In genomic region chr19:41872384-41872774, GRCh38 we compare ENCODE assay signal across 1 cellular context.
A peak's percentile ranks its signal among the peaks of the same experiment; 100 is the strongest.
TF ChIP-seq lines count a peak whose summit lies in the region.

No MANE protein-coding gene starts in this region.

TF ChIP-seq in GM12878, 131 proteins besides CTCF, POLR2A, EP300 and RAD21:
- no peak for TF ChIP-seq FOS (IDR thresholded peaks at IDR 0.05; ENCODE audit: borderline replicate concordance, extremely low read depth, insufficient read length)
- peak; percentile 7; the same call in 1 of the 3 replicates for TF ChIP-seq POU2F2 (IDR thresholded peaks at IDR 0.05; ENCODE audit: borderline replicate concordance, low read depth, low read length)
- TF ChIP-seq MTA3 (IDR thresholded peaks at IDR 0.05; ENCODE audit: borderline replicate concordance, low read length), result peak; percentile 21; the same call in 1 of the 2 replicates
- TF ChIP-seq, protein P1, sequence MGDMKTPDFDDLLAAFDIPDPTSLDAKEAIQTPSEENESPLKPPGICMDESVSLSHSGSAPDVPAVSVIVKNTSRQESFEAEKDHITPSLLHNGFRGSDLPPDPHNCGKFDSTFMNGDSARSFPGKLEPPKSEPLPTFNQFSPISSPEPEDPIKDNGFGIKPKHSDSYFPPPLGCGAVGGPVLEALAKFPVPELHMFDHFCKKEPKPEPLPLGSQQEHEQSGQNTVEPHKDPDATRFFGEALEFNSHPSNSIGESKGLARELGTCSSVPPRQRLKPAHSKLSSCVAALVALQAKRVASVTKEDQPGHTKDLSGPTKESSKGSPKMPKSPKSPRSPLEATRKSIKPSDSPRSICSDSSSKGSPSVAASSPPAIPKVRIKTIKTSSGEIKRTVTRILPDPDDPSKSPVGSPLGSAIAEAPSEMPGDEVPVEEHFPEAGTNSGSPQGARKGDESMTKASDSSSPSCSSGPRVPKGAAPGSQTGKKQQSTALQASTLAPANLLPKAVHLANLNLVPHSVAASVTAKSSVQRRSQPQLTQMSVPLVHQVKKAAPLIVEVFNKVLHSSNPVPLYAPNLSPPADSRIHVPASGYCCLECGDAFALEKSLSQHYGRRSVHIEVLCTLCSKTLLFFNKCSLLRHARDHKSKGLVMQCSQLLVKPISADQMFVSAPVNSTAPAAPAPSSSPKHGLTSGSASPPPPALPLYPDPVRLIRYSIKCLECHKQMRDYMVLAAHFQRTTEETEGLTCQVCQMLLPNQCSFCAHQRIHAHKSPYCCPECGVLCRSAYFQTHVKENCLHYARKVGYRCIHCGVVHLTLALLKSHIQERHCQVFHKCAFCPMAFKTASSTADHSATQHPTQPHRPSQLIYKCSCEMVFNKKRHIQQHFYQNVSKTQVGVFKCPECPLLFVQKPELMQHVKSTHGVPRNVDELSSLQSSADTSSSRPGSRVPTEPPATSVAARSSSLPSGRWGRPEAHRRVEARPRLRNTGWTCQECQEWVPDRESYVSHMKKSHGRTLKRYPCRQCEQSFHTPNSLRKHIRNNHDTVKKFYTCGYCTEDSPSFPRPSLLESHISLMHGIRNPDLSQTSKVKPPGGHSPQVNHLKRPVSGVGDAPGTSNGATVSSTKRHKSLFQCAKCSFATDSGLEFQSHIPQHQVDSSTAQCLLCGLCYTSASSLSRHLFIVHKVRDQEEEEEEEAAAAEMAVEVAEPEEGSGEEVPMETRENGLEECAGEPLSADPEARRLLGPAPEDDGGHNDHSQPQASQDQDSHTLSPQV (IDR thresholded peaks at IDR 0.05), result no peak
